In the genomic region with DNA sequence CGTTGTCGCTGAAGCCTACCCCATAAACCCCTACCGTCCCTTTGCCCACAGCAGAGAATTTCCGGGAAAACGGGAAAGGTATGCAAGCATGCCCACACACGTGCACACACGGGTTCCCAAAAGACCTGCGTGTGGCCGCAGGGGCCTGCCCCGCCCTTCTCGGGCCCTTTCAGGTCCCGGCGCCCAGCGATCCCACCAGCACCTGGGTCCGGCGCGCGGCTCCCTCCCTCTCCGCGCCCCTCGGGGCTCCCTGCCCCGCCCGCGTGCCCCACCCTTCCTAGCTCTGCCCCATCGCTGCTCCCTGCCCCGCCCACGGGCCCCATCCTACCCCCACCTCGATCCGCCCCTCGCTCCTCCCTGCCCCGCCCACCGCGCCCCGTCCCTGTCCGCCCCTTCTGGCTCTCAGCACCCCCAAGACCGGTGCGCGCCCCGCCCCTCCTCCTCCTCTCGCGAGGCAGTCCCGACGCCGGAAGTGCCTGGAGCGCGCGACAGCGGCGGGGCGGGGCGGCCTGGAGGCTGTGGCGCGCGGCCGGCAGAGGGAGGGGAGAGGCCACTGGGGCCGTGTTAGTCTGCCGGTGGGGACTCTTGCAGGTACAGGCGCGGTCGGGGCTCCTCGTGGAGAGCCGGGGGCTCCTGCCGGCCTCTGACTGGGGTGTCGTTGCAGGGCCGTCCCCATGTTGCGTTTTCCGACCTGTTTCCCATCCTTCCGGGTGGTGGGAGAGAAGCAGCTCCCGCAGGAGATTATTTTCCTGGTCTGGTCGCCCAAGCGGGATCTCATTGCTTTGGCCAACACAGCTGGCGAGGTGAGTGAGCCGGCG, we compare ENCODE assay signal across 8 cellular contexts. TPM values are rescaled to one million over a fixed set of nuclear protein-coding genes. Genes with fewer than 3 reads are reported as not detected.
DNase-seq lines count a peak whose midpoint lies in the region; ATAC-seq and TF ChIP-seq lines count a peak whose summit lies in the region.

A gene with protein sequence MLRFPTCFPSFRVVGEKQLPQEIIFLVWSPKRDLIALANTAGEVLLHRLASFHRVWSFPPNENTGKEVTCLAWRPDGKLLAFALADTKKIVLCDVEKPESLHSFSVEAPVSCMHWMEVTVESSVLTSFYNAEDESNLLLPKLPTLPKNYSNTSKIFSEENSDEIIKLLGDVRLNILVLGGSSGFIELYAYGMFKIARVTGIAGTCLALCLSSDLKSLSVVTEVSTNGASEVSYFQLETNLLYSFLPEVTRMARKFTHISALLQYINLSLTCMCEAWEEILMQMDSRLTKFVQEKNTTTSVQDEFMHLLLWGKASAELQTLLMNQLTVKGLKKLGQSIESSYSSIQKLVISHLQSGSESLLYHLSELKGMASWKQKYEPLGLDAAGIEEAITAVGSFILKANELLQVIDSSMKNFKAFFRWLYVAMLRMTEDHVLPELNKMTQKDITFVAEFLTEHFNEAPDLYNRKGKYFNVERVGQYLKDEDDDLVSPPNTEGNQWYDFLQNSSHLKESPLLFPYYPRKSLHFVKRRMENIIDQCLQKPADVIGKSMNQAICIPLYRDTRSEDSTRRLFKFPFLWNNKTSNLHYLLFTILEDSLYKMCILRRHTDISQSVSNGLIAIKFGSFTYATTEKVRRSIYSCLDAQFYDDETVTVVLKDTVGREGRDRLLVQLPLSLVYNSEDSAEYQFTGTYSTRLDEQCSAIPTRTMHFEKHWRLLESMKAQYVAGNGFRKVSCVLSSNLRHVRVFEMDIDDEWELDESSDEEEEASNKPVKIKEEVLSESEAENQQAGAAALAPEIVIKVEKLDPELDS (plus strand): TSS at position 510 of the 818 bp plus-strand sequence. CDS start 165 bp downstream, at position 675.

- TF ChIP-seq RAD21 in SK-N-SH (IDR thresholded peaks at IDR 0.05; ENCODE audit: low read length) = no peak

- H3K36me3 ChIP-seq in SK-N-SH (replicated peaks in 1 of 2; ENCODE audit: control insufficient read depth in 1 of 2, insufficient read depth in 2 of 2, low read length in 1 of 2) = peaks cover 9 to 10% of the 10 kb centered on the region in 2 experiments
- H3K36me3 ChIP-seq in suprapubic skin = peaks cover 15% of the 10 kb centered on the region

- peak within 1 kb of the TSS; percentile 77 for H3K4me2 ChIP-seq in SK-N-SH

- H2AFZ ChIP-seq in SK-N-SH (ENCODE audit: low read depth) = peak within 1 kb of the TSS; percentile 92

- no peaks in the 10 kb centered on the region for H3K9me2 ChIP-seq in SK-N-SH

- TF ChIP-seq POLR2A in NB4 (IDR thresholded peaks at IDR 0.05; ENCODE audit: extremely low read depth, insufficient read length) = peak; percentile 81
- peak in 1 of 2 donors; percentile 33 for TF ChIP-seq POLR2A in suprapubic skin (IDR thresholded peaks at IDR 0.05)

- POLR2A ChIA-PET in GM10248 (lab: Yijun Ruan, JAX) (no interaction called here), SK-N-SH (lab: Yijun Ruan, JAX) (interaction anchor here (1.5 kb wide), 1 partner anchor 64 kb away, joined by 9 read pairs; a partner anchor contains a TSS)

- H3K9me3 ChIP-seq in SK-N-SH (no peaks in the 10 kb centered on the region), suprapubic skin (no peaks in the 10 kb centered on the region)

- H4K20me1 ChIP-seq in SK-N-SH (ENCODE audit: insufficient read depth) = no peaks in the 10 kb centered on the region

- peak; percentile 97 for ATAC-seq in HG02571 (IDR thresholded peaks at IDR 0.05; ENCODE audit: unreplicated experiment)

- H3K4me1 ChIP-seq in SK-N-SH (ENCODE audit: control insufficient read depth in 1 of 2, insufficient read depth in 2 of 2, low read depth in 1 of 2, low read length in 1 of 2) (peaks cover 0 to 15% of the 10 kb centered on the region in 2 experiments; a peak in 2 of 4 replicates), suprapubic skin (peaks cover 31% of the 10 kb centered on the region)

- DNase-seq in GM10248 (ENCODE audit: extremely low spot score) (peak; percentile 100), NB4 (ENCODE audit: low read depth) (peak; percentile 99), SK-N-SH (peak; percentile 98), glomerular endothelial cell (ENCODE audit: extremely low read depth, low read depth, low spot score) (peak; percentile 5), occipital lobe (lab: John Stamatoyannopoulos, UW) (peak; percentile 86), suprapubic skin (ENCODE audit: low spot score in 2 of 2) (peak; percentile 98 to 99)
- DNase-seq in activated naive CD4-positive, alpha-beta T cell treated with anti-CD3 and anti-CD28 coated beads, Interleukin-2, amount 50 U/mL, for 16 hours = peak; percentile 98

- TF ChIP-seq EP300 in SK-N-SH (IDR thresholded peaks at IDR 0.05; ENCODE audit: borderline replicate concordance in 1 of 2, low read depth in 1 of 2, low read length in 1 of 2) = no peak
- TF ChIP-seq EP300 in suprapubic skin (IDR thresholded peaks at IDR 0.05) = no peak

- peak within 1 kb of the TSS; percentile 67 for H3K9ac ChIP-seq in SK-N-SH

- H3K4me3 ChIP-seq in NB4 (ENCODE audit: low read depth, low read length) (peak within 1 kb of the TSS; percentile 81), SK-N-SH (ENCODE audit: low read depth in 2 of 2, low read length in 1 of 2) (peak within 1 kb of the TSS; percentile 71 to 95), suprapubic skin (peak within 1 kb of the TSS; percentile 97)

- H3K27me3 ChIP-seq in SK-N-SH (ENCODE audit: insufficient read depth) (no peaks in the 10 kb centered on the region), suprapubic skin (no peaks in the 10 kb centered on the region)

- H3F3A ChIP-seq in SK-N-SH (replicated peaks; ENCODE audit: insufficient read depth) = peaks cover 17% of the 10 kb centered on the region

- TF ChIP-seq CTCF in GM10248 (IDR thresholded peaks at IDR 0.05; ENCODE audit: control extremely low read depth, extremely low read depth, low read depth, missing control alignments) = no peak
- no peak for TF ChIP-seq CTCF in NB4 (IDR thresholded peaks at IDR 0.05; ENCODE audit: low read depth, low read length)
- TF ChIP-seq CTCF in SK-N-SH (IDR thresholded peaks at IDR 0.05) = no peak
- TF ChIP-seq CTCF in suprapubic skin (IDR thresholded peaks at IDR 0.05) = peak in 1 of 2 donors; percentile 11

- 3% methylated on average over 27 of the region's 74 CpGs for WGBS in SK-N-SH (ENCODE audit: low lambda C conversion rate)
- 1% methylated on average over 18 of the region's 74 CpGs for WGBS in suprapubic skin

- H3K27ac ChIP-seq in SK-N-SH (ENCODE audit: low read depth in 2 of 2, low read length in 1 of 2) (peak within 1 kb of the TSS; percentile 34 to 80), suprapubic skin (peak within 1 kb of the TSS; percentile 76)

- CTCF ChIA-PET in GM10248 (lab: Yijun Ruan, JAX) (interaction anchor here (0.9 to 2.5 kb wide), 7 partner anchors 9 to 65 kb away, joined by 3 to 17 read pairs (median 6); a partner anchor contains a TSS), SK-N-SH (lab: Yijun Ruan, JAX) (interaction anchor here (0.7 to 2.3 kb wide), 5 partner anchors 10 to 1051 kb away, joined by 3 to 14 read pairs (median 9); a partner anchor contains a TSS)

- H3K79me2 ChIP-seq in SK-N-SH (ENCODE audit: insufficient read depth) = peaks cover 30% of the 10 kb centered on the region

TF ChIP-seq in SK-N-SH, 30 proteins besides CTCF, POLR2A, EP300 and RAD21 (continues in another document):
- TF ChIP-seq SMC3 (IDR thresholded peaks at IDR 0.05; ENCODE audit: low read depth, low read length) (no peak), TEAD4 (IDR thresholded peaks at IDR 0.05; ENCODE audit: borderline replicate concordance, insufficient read depth) (no peak), CHD2 (IDR thresholded peaks at IDR 0.05; ENCODE audit: low read length, partially characterized antibody) (peak; percentile 99), GABPA (IDR thresholded peaks at IDR 0.05; ENCODE audit: low read depth) (peak; percentile 62), SIN3A (IDR thresholded peaks at IDR 0.05; ENCODE audit: borderline replicate concordance, low read depth, low read length) (peak; percentile 67; the same call in 1 of the 2 replicates), MXI1 (IDR thresholded peaks at IDR 0.05; ENCODE audit: low read depth, low read length) (peak; percentile 59; the same call in 1 of the 2 replicates), NRF1 (IDR thresholded peaks at IDR 0.05; ENCODE audit: low read depth, low read length) (no peak), ELF1 (IDR thresholded peaks at IDR 0.05) (peak; percentile 67)
- TF ChIP-seq, protein P1, sequence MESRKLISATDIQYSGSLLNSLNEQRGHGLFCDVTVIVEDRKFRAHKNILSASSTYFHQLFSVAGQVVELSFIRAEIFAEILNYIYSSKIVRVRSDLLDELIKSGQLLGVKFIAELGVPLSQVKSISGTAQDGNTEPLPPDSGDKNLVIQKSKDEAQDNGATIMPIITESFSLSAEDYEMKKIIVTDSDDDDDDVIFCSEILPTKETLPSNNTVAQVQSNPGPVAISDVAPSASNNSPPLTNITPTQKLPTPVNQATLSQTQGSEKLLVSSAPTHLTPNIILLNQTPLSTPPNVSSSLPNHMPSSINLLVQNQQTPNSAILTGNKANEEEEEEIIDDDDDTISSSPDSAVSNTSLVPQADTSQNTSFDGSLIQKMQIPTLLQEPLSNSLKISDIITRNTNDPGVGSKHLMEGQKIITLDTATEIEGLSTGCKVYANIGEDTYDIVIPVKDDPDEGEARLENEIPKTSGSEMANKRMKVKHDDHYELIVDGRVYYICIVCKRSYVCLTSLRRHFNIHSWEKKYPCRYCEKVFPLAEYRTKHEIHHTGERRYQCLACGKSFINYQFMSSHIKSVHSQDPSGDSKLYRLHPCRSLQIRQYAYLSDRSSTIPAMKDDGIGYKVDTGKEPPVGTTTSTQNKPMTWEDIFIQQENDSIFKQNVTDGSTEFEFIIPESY (IDR thresholded peaks at IDR 0.05; ENCODE audit: borderline replicate concordance, low read depth) = peak; percentile 97

RNA-seq across cellular contexts. Expression of the gene that starts here (rescaled TPM):
- 7.7 and 11.7 TPM in 2 replicates for polyA plus RNA-seq in SK-N-SH (2012; rRNA removed)
- polyA plus RNA-seq in SK-N-SH (2012; cell fraction: cytosol; rRNA removed) = 7.1 and 7.8 TPM in 2 replicates
- 20.3 and 38.8 TPM in 2 replicates for polyA plus RNA-seq in SK-N-SH (2012; cell fraction: nucleus; rRNA removed)
- 18.2 and 18.8 TPM in 2 replicates for total RNA-seq in glomerular endothelial cell
- 52.7 TPM for total RNA-seq in occipital lobe
- 10 to 100 TPM; 16.9 to 72.1 (median 21.1) TPM for total RNA-seq in suprapubic skin

Comparison
In these comparisons a context has a peak if more than half of its experiments do, and no peak if none do; other contexts are left out.
1. Peak in every context shown above with its lines: DNase-seq, ATAC-seq, H3K4me3 ChIP-seq and H3K27ac ChIP-seq.
2. DNase-seq: peak in every context shown above with its lines; median percentile 100 in GM10248; 99 in NB4; 98 in suprapubic skin; 98 in SK-N-SH; 98 in activated naive CD4-positive, alpha-beta T cell treated with anti-CD3 and anti-CD28 coated beads, Interleukin-2, amount 50 U/mL, for 16 hours; 86 in occipital lobe; 5 in glomerular endothelial cell.